29 cellular contexts compared by ENCODE assay signal in genomic region chr4:132230025-132230424, GRCh38.
"Had no signal": no experiment of that assay in that cellular context is flagged by ENCODE, and none has a peak within 500 bp of the region (broad histone marks: within the 10 kb centered on the region; RNA-seq: fewer than 3 reads in every experiment).

No MANE protein-coding gene starts in this region.

- H3K36me3 ChIP-seq: breast epithelium, SJSA1 had no signal

- H3K4me1 Mint-ChIP-seq: activated CD4-positive, alpha-beta T cell treated with anti-CD3 and anti-CD28 coated beads, Interleukin-2, amount 10 ng/mL, durations not matched to agents 24 days and 14 days; activated naive CD4-positive, alpha-beta T cell treated with anti-CD3 and anti-CD28 coated beads, Interleukin-2, amount 50 U/mL, for 24 hours; activated naive CD8-positive, alpha-beta T cell treated with anti-CD3 and anti-CD28 coated beads, Interleukin-2, amount 10 ng/mL, durations not matched to agents 7 days and 5 days; activated T-helper 17 cell treated with anti-CD3 and anti-CD28 coated beads, Interleukin-2, amount 50 U/mL, for 72 hours had no signal

- H3K27ac Mint-ChIP-seq: activated CD4-positive, alpha-beta T cell treated with anti-CD3 and anti-CD28 coated beads, Interleukin-2, amount 10 ng/mL, durations not matched to agents 24 days and 14 days; activated CD8-positive, alpha-beta T cell treated with anti-CD3 and anti-CD28 coated beads for 36 hours; activated naive CD4-positive, alpha-beta T cell treated with anti-CD3 and anti-CD28 coated beads, Interleukin-2, amount 50 U/mL, for 24 hours; activated naive CD8-positive, alpha-beta T cell treated with anti-CD3 and anti-CD28 coated beads, Interleukin-2, amount 10 ng/mL, durations not matched to agents 7 days and 5 days; activated T-cell treated with anti-CD3 and anti-CD28 coated beads, Interleukin-2, amount 50 U/mL, for 72 hours; activated T-helper 17 cell treated with anti-CD3 and anti-CD28 coated beads, Interleukin-2, amount 50 U/mL, for 72 hours; T-helper 1 cell treated with Interleukin-12 subunit alpha and Interleukin-12 subunit beta and Interleukin-4 antibody, amounts not matched to agents 30 μg/mL and 1 μg/mL, for 36 hours; T-helper 2 cell treated with Interferon-gamma antibody and Interleukin-4, amounts not matched to agents 5 μg/mL and 100 μg/mL, for 36 hours had no signal

- ATAC-seq: activated CD8-positive, alpha-beta T cell treated with anti-CD3 and anti-CD28 coated beads for 36 hours; activated T-cell treated with anti-CD3 and anti-CD28 coated beads, Interleukin-2, amount 50 U/mL, for 72 hours; activated T-helper 17 cell treated with anti-CD3 and anti-CD28 coated beads, Interleukin-2, amount 50 U/mL, for 72 hours; body of pancreas had no signal

- H3K27me3 ChIP-seq: body of pancreas, breast epithelium, SJSA1 had no signal

- H3K9ac ChIP-seq: SK-N-SH had no signal

- H3K9me3 ChIP-seq: body of pancreas, SK-N-SH had no signal

- H3K9me3 Mint-ChIP-seq: activated CD4-positive, alpha-beta T cell treated with anti-CD3 and anti-CD28 coated beads, Interleukin-2, amount 10 ng/mL, durations not matched to agents 24 days and 14 days; activated naive CD8-positive, alpha-beta T cell treated with anti-CD3 and anti-CD28 coated beads, Interleukin-2, amount 10 ng/mL, durations not matched to agents 7 days and 5 days; T-helper 1 cell treated with Interleukin-12 subunit alpha and Interleukin-12 subunit beta and Interleukin-4 antibody, amounts not matched to agents 30 μg/mL and 1 μg/mL, for 36 hours had no signal

- H3K4me1 ChIP-seq: body of pancreas, breast epithelium, SJSA1 had no signal

- FAIRE-seq: astrocyte had no signal

- H3K27me3 Mint-ChIP-seq: activated CD4-positive, alpha-beta T cell treated with anti-CD3 and anti-CD28 coated beads, Interleukin-2, amount 10 ng/mL, durations not matched to agents 24 days and 14 days; activated CD8-positive, alpha-beta T cell treated with anti-CD3 and anti-CD28 coated beads for 36 hours; activated naive CD4-positive, alpha-beta T cell treated with anti-CD3 and anti-CD28 coated beads, Interleukin-2, amount 50 U/mL, for 24 hours; activated naive CD8-positive, alpha-beta T cell treated with anti-CD3 and anti-CD28 coated beads, Interleukin-2, amount 10 ng/mL, durations not matched to agents 7 days and 5 days; activated T-helper 17 cell treated with anti-CD3 and anti-CD28 coated beads, Interleukin-2, amount 50 U/mL, for 72 hours had no signal

- H3K36me3 Mint-ChIP-seq: activated naive CD4-positive, alpha-beta T cell treated with anti-CD3 and anti-CD28 coated beads, Interleukin-2, amount 50 U/mL, for 24 hours; activated naive CD8-positive, alpha-beta T cell treated with anti-CD3 and anti-CD28 coated beads, Interleukin-2, amount 10 ng/mL, durations not matched to agents 7 days and 5 days had no signal

- H3K4me3 Mint-ChIP-seq: activated CD4-positive, alpha-beta T cell treated with anti-CD3 and anti-CD28 coated beads, Interleukin-2, amount 10 ng/mL, durations not matched to agents 24 days and 14 days; activated CD8-positive, alpha-beta T cell treated with anti-CD3 and anti-CD28 coated beads for 36 hours; activated naive CD4-positive, alpha-beta T cell treated with anti-CD3 and anti-CD28 coated beads, Interleukin-2, amount 50 U/mL, for 24 hours; activated naive CD8-positive, alpha-beta T cell treated with anti-CD3 and anti-CD28 coated beads, Interleukin-2, amount 10 ng/mL, durations not matched to agents 7 days and 5 days; activated T-cell treated with anti-CD3 and anti-CD28 coated beads, Interleukin-2, amount 50 U/mL, for 72 hours; activated T-helper 17 cell treated with anti-CD3 and anti-CD28 coated beads, Interleukin-2, amount 50 U/mL, for 72 hours; T-helper 1 cell treated with Interleukin-12 subunit alpha and Interleukin-12 subunit beta and Interleukin-4 antibody, amounts not matched to agents 30 μg/mL and 1 μg/mL, for 36 hours; T-helper 2 cell treated with Interferon-gamma antibody and Interleukin-4, amounts not matched to agents 5 μg/mL and 100 μg/mL, for 36 hours had no signal

- DNase-seq: activated CD4-positive, alpha-beta T cell treated with anti-CD3 and anti-CD28 coated beads, Interleukin-2, amount 10 ng/mL, durations not matched to agents 24 days and 14 days; activated CD4-positive, alpha-beta T cell treated with anti-CD3 and anti-CD28 coated beads, Interleukin-2, amount 50 U/mL, for 4 hours; activated CD8-positive, alpha-beta T cell treated with anti-CD3 and anti-CD28 coated beads for 36 hours; activated gamma-delta T cell; activated naive CD4-positive, alpha-beta T cell treated with Interleukin-2 at 50 U/mL for 16 hours; activated naive CD8-positive, alpha-beta T cell treated with anti-CD3 and anti-CD28 coated beads, Interleukin-2, amount 10 ng/mL, durations not matched to agents 7 days and 5 days; activated T-cell treated with anti-CD3 and anti-CD28 coated beads, Interleukin-2, amount 50 U/mL, for 1 hour; activated T-cell treated with anti-CD3 and anti-CD28 coated beads, Interleukin-2, amount 50 U/mL, for 72 hours; amygdala; body of pancreas; KG1; NCI-H1092 treated with DMSO at 0.1 percent for 48 hours; NCI-H1417; NCI-H146; NCI-H187; NCI-H2081; NCI-H345; NCI-H524 treated with DMSO at 0.1 percent for 48 hours; NK-92 treated with Interleukin-12 subunit alpha and Interleukin-12 subunit beta, amount 100 ng/mL, for 24 hours; OCI-M1; SHP77 treated with DMSO at 0.1 percent for 48 hours; SK-N-SH had no signal

- H3K4me2 ChIP-seq: SK-N-SH had no signal

- H3K4me3 ChIP-seq: body of pancreas, breast epithelium, SJSA1 had no signal

- H3K27ac ChIP-seq: body of pancreas, breast epithelium, SJSA1 had no signal

- H3K9me2 ChIP-seq: SK-N-SH had no signal
